9 cellular contexts compared by ENCODE assay signal in the genomic region with DNA sequence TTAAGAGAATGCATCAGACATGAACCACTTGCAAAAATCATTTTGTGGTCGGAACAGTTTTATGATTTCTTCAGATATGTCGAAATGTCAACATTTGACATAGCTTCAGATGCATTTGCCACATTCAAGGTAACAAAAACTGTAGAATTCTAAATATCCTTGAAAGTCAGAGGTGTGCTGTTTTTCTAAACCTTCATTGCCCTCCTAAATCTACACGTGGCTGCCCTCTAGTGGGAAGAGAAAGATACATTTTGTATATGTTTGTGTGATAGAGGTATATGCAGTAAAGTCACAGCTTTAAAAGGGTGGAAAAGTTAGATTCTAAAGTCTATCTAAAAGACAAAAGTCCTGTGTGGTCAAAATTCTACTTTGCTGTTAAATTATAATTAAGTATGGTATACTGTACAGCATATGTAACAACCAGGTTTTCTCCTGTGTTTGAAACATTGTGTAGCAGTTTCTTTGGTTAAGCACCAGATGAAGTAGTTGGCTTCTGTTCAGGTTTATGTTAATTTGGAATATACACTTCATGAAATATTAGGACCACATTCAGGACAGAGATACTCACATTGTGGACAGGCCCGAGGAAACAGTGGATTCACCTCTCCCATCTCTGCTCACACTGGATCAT.
DNase-seq lines count a peak whose midpoint lies in the region; ATAC-seq and TF ChIP-seq lines count a peak whose summit lies in the region.
"Had no signal": no experiment of that assay in that cellular context is flagged by ENCODE, and none has a peak within 500 bp of the region (broad histone marks: within the 10 kb centered on the region; RNA-seq: fewer than 3 reads in every experiment).

No MANE protein-coding gene starts in this region.

- no peaks in the 10 kb centered on the region for H3K27me3 ChIP-seq in Karpas-422 (ENCODE audit: low read length)
- H3K27me3 ChIP-seq in mesenchymal stem cell (ENCODE audit: control insufficient read depth in 1 of 2, insufficient read depth in 1 of 2, low read length in 2 of 2): no peaks in the 10 kb centered on the region

- H3K23ac ChIP-seq in mesenchymal stem cell (ENCODE audit: low read length in 2 of 2): no peak overlapping the region

- H3K9me2 ChIP-seq in Karpas-422 (replicated peaks; ENCODE audit: insufficient read depth, low read length): no peaks in the 10 kb centered on the region

- no peaks in the 10 kb centered on the region for H3K27me3 Mint-ChIP-seq in activated T-cell treated with anti-CD3 and anti-CD28 coated beads, Interleukin-2, amount 50 U/mL, for 4 hours (ENCODE audit: low read depth)
- H3K27me3 Mint-ChIP-seq in activated T-cell treated with anti-CD3 and anti-CD28 coated beads, Interleukin-2, amount 50 U/mL, for 24 hours: no peaks in the 10 kb centered on the region
- H3K27me3 Mint-ChIP-seq: dendritic cell treated with granulocyte-macrophage colony-stimulating factor and Interleukin-4, amounts not matched to agents 40 ng/mL and 50 ng/mL, for 4 days had no signal

- H3K14ac ChIP-seq in mesenchymal stem cell (ENCODE audit: low read length in 2 of 2): no peak overlapping the region

- peaks cover 53% of the 10 kb centered on the region for H3K79me2 ChIP-seq in Karpas-422 (ENCODE audit: low read length)

- intact Hi-C loops in posterior vena cava (cut with DNase I): loop anchor here (5.0 to 10.0 kb wide), 2 partner anchors 64 to 87 kb away; a partner anchor contains a TSS

- peaks cover 20% of the 10 kb centered on the region for H3K4me1 Mint-ChIP-seq in activated T-cell treated with anti-CD3 and anti-CD28 coated beads, Interleukin-2, amount 50 U/mL, for 4 hours (ENCODE audit: low read depth)
- peaks cover 18% of the 10 kb centered on the region for H3K4me1 Mint-ChIP-seq in activated T-cell treated with anti-CD3 and anti-CD28 coated beads, Interleukin-2, amount 50 U/mL, for 24 hours (ENCODE audit: low read depth)

- H3K36me3 ChIP-seq in Karpas-422 (ENCODE audit: insufficient read depth, low read length) (peaks cover 17% of the 10 kb centered on the region; the same call in 1 of the 2 replicates), mesenchymal stem cell (ENCODE audit: control insufficient read depth in 1 of 2, insufficient read depth in 2 of 2, low read depth in 1 of 2, low read length in 2 of 2) (peaks cover 14 to 44% of the 10 kb centered on the region in 2 experiments)

- H3K4me3 Mint-ChIP-seq in activated T-cell treated with anti-CD3 and anti-CD28 coated beads, Interleukin-2, amount 50 U/mL, for 4 hours: no peak overlapping the region
- H3K4me3 Mint-ChIP-seq in activated T-cell treated with anti-CD3 and anti-CD28 coated beads, Interleukin-2, amount 50 U/mL, for 24 hours: no peak overlapping the region
- H3K4me3 Mint-ChIP-seq: dendritic cell treated with granulocyte-macrophage colony-stimulating factor and Interleukin-4, amounts not matched to agents 40 ng/mL and 50 ng/mL, for 4 days had no signal

- no peaks in the 10 kb centered on the region for H3K9me3 Mint-ChIP-seq in activated T-cell treated with anti-CD3 and anti-CD28 coated beads, Interleukin-2, amount 50 U/mL, for 4 hours
- H3K9me3 Mint-ChIP-seq in activated T-cell treated with anti-CD3 and anti-CD28 coated beads, Interleukin-2, amount 50 U/mL, for 24 hours: no peaks in the 10 kb centered on the region
- H3K9me3 Mint-ChIP-seq: dendritic cell treated with granulocyte-macrophage colony-stimulating factor and Interleukin-4, amounts not matched to agents 40 ng/mL and 50 ng/mL, for 4 days had no signal

- H2BK15ac ChIP-seq in mesenchymal stem cell (ENCODE audit: low read depth, poor library complexity, severe bottlenecking): no peak overlapping the region

- H4K8ac ChIP-seq in mesenchymal stem cell (ENCODE audit: low read length): no peak overlapping the region

- H3K18ac ChIP-seq in mesenchymal stem cell (ENCODE audit: low read depth in 1 of 2, low read length in 2 of 2): no peak overlapping the region

- H3K27ac Mint-ChIP-seq in activated T-cell treated with anti-CD3 and anti-CD28 coated beads, Interleukin-2, amount 50 U/mL, for 24 hours: no peak overlapping the region
- H3K27ac Mint-ChIP-seq: dendritic cell treated with granulocyte-macrophage colony-stimulating factor and Interleukin-4, amounts not matched to agents 40 ng/mL and 50 ng/mL, for 4 days had no signal

- H3K4ac ChIP-seq in mesenchymal stem cell (ENCODE audit: low read depth in 1 of 2, low read length in 2 of 2): no peak overlapping the region

- no peak for ATAC-seq in activated T-cell treated with anti-CD3 and anti-CD28 coated beads, Interleukin-2, amount 50 U/mL, for 4 hours
- ATAC-seq in SK-N-SH treated with all-trans-retinoic acid at 6 μM for 48 hours (peak; percentile 54), GM19328 (IDR thresholded peaks at IDR 0.05; ENCODE audit: unreplicated experiment) (no peak)

- peak; percentile 37 for DNase-seq in activated T-cell treated with anti-CD3 and anti-CD28 coated beads, Interleukin-2, amount 50 U/mL, for 4 hours
- no peak for DNase-seq in activated T-cell treated with anti-CD3 and anti-CD28 coated beads, Interleukin-2, amount 50 U/mL, for 24 hours
- DNase-seq in Karpas-422: peak; percentile 81
- peak; percentile 33 for DNase-seq in cerebellum (ENCODE audit: low spot score)
- DNase-seq in mesenchymal stem cell: peak; percentile 69
- no peak for DNase-seq in posterior vena cava (ENCODE audit: low spot score)

- H3K9me3 ChIP-seq in Karpas-422 (ENCODE audit: low read length): no peaks in the 10 kb centered on the region
- no peaks in the 10 kb centered on the region for H3K9me3 ChIP-seq in mesenchymal stem cell (ENCODE audit: control insufficient read depth, low read length)

- no peak overlapping the region for H3K4me3 ChIP-seq in Karpas-422 (ENCODE audit: low read length)
- no peak overlapping the region for H3K4me3 ChIP-seq in mesenchymal stem cell (ENCODE audit: insufficient read depth in 1 of 2, low read depth in 1 of 2, low read length in 2 of 2)

- H3K27ac ChIP-seq in Karpas-422 (ENCODE audit: low read length) (no peak overlapping the region), mesenchymal stem cell (ENCODE audit: low read length, poor library complexity, severe bottlenecking) (no peak overlapping the region)

- no peak overlapping the region for H2AK5ac ChIP-seq in mesenchymal stem cell (ENCODE audit: low read length, severe bottlenecking)

- no peak overlapping the region for H3K4me2 ChIP-seq in Karpas-422 (ENCODE audit: low read depth, low read length, poor library complexity, severe bottlenecking)
- no peak overlapping the region for H3K4me2 ChIP-seq in mesenchymal stem cell (ENCODE audit: low read length, poor library complexity, severe bottlenecking)

- H3K36me3 Mint-ChIP-seq in activated T-cell treated with anti-CD3 and anti-CD28 coated beads, Interleukin-2, amount 50 U/mL, for 4 hours (ENCODE audit: insufficient read depth): peaks cover 49% of the 10 kb centered on the region
- peaks cover 58% of the 10 kb centered on the region for H3K36me3 Mint-ChIP-seq in activated T-cell treated with anti-CD3 and anti-CD28 coated beads, Interleukin-2, amount 50 U/mL, for 24 hours (ENCODE audit: low read depth)

- no peak overlapping the region for H3K9ac ChIP-seq in Karpas-422 (ENCODE audit: low read length)
- peak overlapping the region; percentile 84 for H3K9ac ChIP-seq in mesenchymal stem cell (ENCODE audit: low read length)

- WGBS in mesenchymal stem cell: 73% methylated on average over 3 of the region's 4 CpGs

- H3K4me1 ChIP-seq in Karpas-422 (ENCODE audit: low read length): peaks cover 25% of the 10 kb centered on the region
- H3K4me1 ChIP-seq in mesenchymal stem cell (ENCODE audit: control insufficient read depth, insufficient read depth, low read depth, low read length): peaks cover 2% of the 10 kb centered on the region

- H4K20me1 ChIP-seq in Karpas-422 (ENCODE audit: insufficient read depth, low read depth, low read length): no peaks in the 10 kb centered on the region

- H2AFZ ChIP-seq in Karpas-422 (ENCODE audit: low read length): no peak overlapping the region
- H2AFZ ChIP-seq in mesenchymal stem cell (ENCODE audit: low read depth, low read length): no peak overlapping the region

- H3K79me1 ChIP-seq in mesenchymal stem cell (replicated peaks; ENCODE audit: low read length, poor library complexity, severe bottlenecking): peaks cover 27% of the 10 kb centered on the region

- H2BK120ac ChIP-seq in mesenchymal stem cell (ENCODE audit: low read depth, low read length): no peak overlapping the region

- no peak overlapping the region for H2BK12ac ChIP-seq in mesenchymal stem cell (ENCODE audit: low read length in 2 of 2)

- no peak overlapping the region for H4K91ac ChIP-seq in mesenchymal stem cell (ENCODE audit: low read length)

- no peak overlapping the region for H2BK5ac ChIP-seq in mesenchymal stem cell (ENCODE audit: low read depth, low read length, poor library complexity, severe bottlenecking)

TF ChIP-seq in SK-N-SH treated with all-trans-retinoic acid at 6 μM for 48 hours, 23 proteins besides CTCF, POLR2A, EP300 and RAD21 (continues in another document):
- TF ChIP-seq ZNF8 (CRISPR knock-in tag; IDR thresholded peaks at IDR 0.05): no peak
- TF ChIP-seq, protein P1, sequence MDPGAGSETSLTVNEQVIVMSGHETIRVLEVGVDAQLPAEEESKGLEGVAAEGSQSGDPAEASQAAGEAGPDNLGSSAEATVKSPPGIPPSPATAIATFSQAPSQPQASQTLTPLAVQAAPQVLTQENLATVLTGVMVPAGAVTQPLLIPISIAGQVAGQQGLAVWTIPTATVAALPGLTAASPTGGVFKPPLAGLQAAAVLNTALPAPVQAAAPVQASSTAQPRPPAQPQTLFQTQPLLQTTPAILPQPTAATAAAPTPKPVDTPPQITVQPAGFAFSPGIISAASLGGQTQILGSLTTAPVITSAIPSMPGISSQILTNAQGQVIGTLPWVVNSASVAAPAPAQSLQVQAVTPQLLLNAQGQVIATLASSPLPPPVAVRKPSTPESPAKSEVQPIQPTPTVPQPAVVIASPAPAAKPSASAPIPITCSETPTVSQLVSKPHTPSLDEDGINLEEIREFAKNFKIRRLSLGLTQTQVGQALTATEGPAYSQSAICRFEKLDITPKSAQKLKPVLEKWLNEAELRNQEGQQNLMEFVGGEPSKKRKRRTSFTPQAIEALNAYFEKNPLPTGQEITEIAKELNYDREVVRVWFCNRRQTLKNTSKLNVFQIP (CRISPR knock-in tag; IDR thresholded peaks at IDR 0.05; ENCODE audit: borderline replicate concordance, low read depth): no peak
- no peak for TF ChIP-seq ZFP3 (CRISPR knock-in tag; IDR thresholded peaks at IDR 0.05)
- TF ChIP-seq TOX (CRISPR knock-in tag; IDR thresholded peaks at IDR 0.05; ENCODE audit: borderline replicate concordance): no peak
- no peak for TF ChIP-seq ZNF70 (CRISPR knock-in tag; IDR thresholded peaks at IDR 0.05)
- TF ChIP-seq CSDC2 (CRISPR knock-in tag; IDR thresholded peaks at IDR 0.05): no peak

Comparison
In these comparisons a context has a peak if more than half of its experiments do, and no peak if none do; other contexts are left out.
1. DNase-seq: peak in activated T-cell treated with anti-CD3 and anti-CD28 coated beads, Interleukin-2, amount 50 U/mL, for 4 hours (single experiment), Karpas-422 (single experiment), cerebellum (single experiment) and mesenchymal stem cell (single experiment); none in activated T-cell treated with anti-CD3 and anti-CD28 coated beads, Interleukin-2, amount 50 U/mL, for 24 hours (single experiment) and posterior vena cava (single experiment).